8 cellular contexts compared by ENCODE assay signal in the genomic region with DNA sequence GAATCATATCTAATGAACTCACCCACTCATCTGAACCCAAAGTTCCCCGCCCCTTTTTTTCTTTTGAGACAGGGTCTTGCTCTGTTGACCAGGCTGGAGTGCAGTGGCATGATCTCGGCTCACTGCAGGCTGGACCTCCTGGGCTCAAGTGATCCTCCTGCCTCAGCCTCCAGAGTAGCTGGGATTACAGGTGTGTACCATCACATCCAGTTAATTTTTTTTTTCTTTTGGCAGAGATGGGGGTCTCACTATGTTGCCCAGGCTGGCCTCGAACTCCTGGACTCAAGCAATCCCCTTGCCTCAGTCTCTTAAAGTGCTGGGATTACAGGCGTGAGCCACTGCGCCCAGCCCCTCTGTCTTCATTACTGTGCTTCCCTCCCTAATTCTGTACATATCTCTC. TPM values are rescaled to one million over a fixed set of nuclear protein-coding genes. Genes with fewer than 3 reads are reported as not detected.
DNase-seq lines count a peak whose midpoint lies in the region; ATAC-seq, FAIRE-seq and TF ChIP-seq lines count a peak whose summit lies in the region.
"Not testable (repeated sequence)": the region's sequence is repeated elsewhere in the genome, so short reads cannot be mapped to it uniquely, and the experiment has no call there.

No MANE protein-coding gene starts in this region.

- not testable (repeated sequence) for DNase-seq in Caco-2; WTC11 (ENCODE audit: low spot score); activated T-cell treated with anti-CD3 and anti-CD28 coated beads, Interleukin-2, amount 50 U/mL, for 72 hours; K562 (ENCODE audit: extremely low read depth in 1 of 4, low spot score in 3 of 4); HepG2 (ENCODE audit: low spot score); neural progenitor cell (ENCODE audit: low spot score); stomach

- TF ChIP-seq RAD21 in K562 (CRISPR knock-in tag; conservative IDR thresholded peaks at IDR 0.05 in 1 of 2, IDR thresholded peaks at IDR 0.05 in 1 of 2); HepG2 (CRISPR knock-in tag; IDR thresholded peaks at IDR 0.05): not testable (repeated sequence)

- peaks cover 57% of the 10 kb centered on the region for H3K36me3 Mint-ChIP-seq in Caco-2 (ENCODE audit: insufficient read depth, unreplicated experiment)
- not testable (repeated sequence) for H3K36me3 Mint-ChIP-seq in WTC11
- H3K36me3 Mint-ChIP-seq in activated T-cell treated with anti-CD3 and anti-CD28 coated beads, Interleukin-2, amount 50 U/mL, for 72 hours (ENCODE audit: insufficient read depth in 2 of 2): peaks cover 22 to 27% of the 10 kb centered on the region in 2 donors
- peaks cover 28% of the 10 kb centered on the region for H3K36me3 Mint-ChIP-seq in neural progenitor cell

- not testable (repeated sequence) for BruUV-seq in Caco-2 (replicated peaks; lab: Mats Ljungman, UMichigan); K562 (replicated peaks; lab: Mats Ljungman, UMichigan); HepG2 (replicated peaks; lab: Mats Ljungman, UMichigan)

- not testable (repeated sequence) for H3K27ac ChIP-seq in OCI-LY3 (ENCODE audit: low read length); K562 (ENCODE audit: extremely low read depth, low read depth, low read length); HepG2 (ENCODE audit: extremely low read length, insufficient read depth, low read length); neural progenitor cell
- peak overlapping the region in 3 of 5 donors; percentile 7 to 95 (median 93) for H3K27ac ChIP-seq in stomach

- H3K79me2 ChIP-seq in OCI-LY3 (ENCODE audit: low read length) (peaks cover 60% of the 10 kb centered on the region), K562 (ENCODE audit: control insufficient read depth, insufficient read depth, low read length) (peaks cover 62% of the 10 kb centered on the region), neural progenitor cell (ENCODE audit: low read depth) (peaks cover 27% of the 10 kb centered on the region)
- not testable (repeated sequence) for H3K79me2 ChIP-seq in HepG2 (ENCODE audit: insufficient read depth, low read length)

- not testable (repeated sequence) for H3K27me3 Mint-ChIP-seq in Caco-2 (ENCODE audit: insufficient read depth, unreplicated experiment); WTC11 (ENCODE audit: low read depth); activated T-cell treated with anti-CD3 and anti-CD28 coated beads, Interleukin-2, amount 50 U/mL, for 72 hours (ENCODE audit: low read depth)
- H3K27me3 Mint-ChIP-seq in neural progenitor cell (ENCODE audit: insufficient read depth, low read depth): peaks cover 14% of the 10 kb centered on the region

- TF ChIP-seq CTCF in Caco-2 (IDR thresholded peaks at IDR 0.05; ENCODE audit: insufficient read depth in 1 of 2, low read depth in 1 of 2, low read length in 1 of 2, severe bottlenecking in 1 of 2, unreplicated experiment in 1 of 2); OCI-LY3 (IDR thresholded peaks at IDR 0.05; ENCODE audit: low read depth, low read length); WTC11 (IDR thresholded peaks at IDR 0.05); K562 (IDR thresholded peaks at IDR 0.05 in 2 of 3, conservative IDR thresholded peaks at IDR 0.05 in 1 of 3; ENCODE audit: insufficient read depth in 2 of 3, low read depth in 1 of 3, low read length in 3 of 3); HepG2 (CRISPR knock-in tag; IDR thresholded peaks at IDR 0.05); neural progenitor cell (IDR thresholded peaks at IDR 0.05); stomach (IDR thresholded peaks at IDR 0.05): not testable (repeated sequence)

- H3K27ac Mint-ChIP-seq in Caco-2 (ENCODE audit: unreplicated experiment): peak overlapping the region; percentile 92
- H3K27ac Mint-ChIP-seq in WTC11, neural progenitor cell: not testable (repeated sequence)
- H3K27ac Mint-ChIP-seq in activated T-cell treated with anti-CD3 and anti-CD28 coated beads, Interleukin-2, amount 50 U/mL, for 72 hours: peak overlapping the region; percentile 24

- TF ChIP-seq EP300 in K562 (IDR thresholded peaks at IDR 0.05; ENCODE audit: low read length); HepG2 (IDR thresholded peaks at IDR 0.05; ENCODE audit: low read depth in 2 of 2, low read length in 2 of 2); HepG2 (CRISPR knock-in tag; IDR thresholded peaks at IDR 0.05; ENCODE audit: borderline replicate concordance); stomach (IDR thresholded peaks at IDR 0.05): not testable (repeated sequence)

- peaks cover 40% of the 10 kb centered on the region for H3F3A ChIP-seq in neural progenitor cell (ENCODE audit: low read depth)

- not testable (repeated sequence) for ATAC-seq in WTC11; activated T-cell treated with anti-CD3 and anti-CD28 coated beads, Interleukin-2, amount 50 U/mL, for 72 hours (replicated peaks in 1 of 2); K562; HepG2

- not testable (repeated sequence) for H3K9ac ChIP-seq in OCI-LY3 (ENCODE audit: low read length); HepG2 (ENCODE audit: insufficient read depth, low read depth, low read length); neural progenitor cell
- 0 out of 4 replicates have a peak overlapping the region, but pooled peaks of 1 of the 2 experiments have one; percentile 24 for H3K9ac ChIP-seq in K562 (ENCODE audit: insufficient read depth in 1 of 2, low read depth in 2 of 2, low read length in 2 of 2)

- not testable (repeated sequence) for H3K27me3 ChIP-seq in Caco-2 (replicated peaks; ENCODE audit: control insufficient read depth, insufficient read depth, low read length); OCI-LY3 (ENCODE audit: low read depth, low read length); K562 (ENCODE audit: control insufficient read depth in 2 of 2, insufficient read depth in 2 of 2, low read length in 2 of 2); HepG2 (ENCODE audit: control insufficient read depth in 1 of 2, insufficient read depth in 2 of 2, low read length in 2 of 2); neural progenitor cell; stomach

- POLR2A ChIA-PET in Caco-2 (lab: Charles Lee); HepG2 (lab: Yijun Ruan, JAX): not testable (repeated sequence)
- POLR2A ChIA-PET in WTC11 (lab: Charles Lee) (interaction anchor here (0.7 kb wide), 2 partner anchors 19 to 33 kb away, joined by 5 to 9 read pairs; no protein-coding TSS in a partner anchor), K562 (lab: Yijun Ruan, JAX) (interaction anchor here (0.6 to 1.4 kb wide), 2 partner anchors 17 to 632 kb away, joined by 3 to 4 read pairs; no protein-coding TSS in a partner anchor)

- H3K9me3 ChIP-seq in Caco-2: peaks cover 35% of the 10 kb centered on the region
- not testable (repeated sequence) for H3K9me3 ChIP-seq in OCI-LY3 (ENCODE audit: insufficient read depth, low read length); K562 (replicated peaks; ENCODE audit: control insufficient read depth, insufficient read depth, low read depth, low read length); HepG2 (ENCODE audit: low read length); neural progenitor cell (ENCODE audit: low read depth); stomach

- in situ Hi-C loops in K562 (cut with MboI); HepG2 (cut with HindIII; ENCODE audit: extremely low pct_ligation_motif_present, low pct_unique_long_range_greater_than_20kb): not testable (repeated sequence)

- not testable (repeated sequence) for H2AFZ ChIP-seq in OCI-LY3 (ENCODE audit: low read depth, low read length); K562 (ENCODE audit: low read depth, low read length); HepG2 (ENCODE audit: low read length); neural progenitor cell (replicated peaks)

- H3K4me2 ChIP-seq in OCI-LY3 (ENCODE audit: low read length): peak overlapping the region; percentile 65
- H3K4me2 ChIP-seq in K562 (ENCODE audit: insufficient read depth, low read length): peak overlapping the region; percentile 87
- H3K4me2 ChIP-seq in HepG2 (ENCODE audit: low read depth, low read length): not testable (repeated sequence)
- H3K4me2 ChIP-seq in neural progenitor cell: peak overlapping the region; percentile 79

- CTCF ChIA-PET in Caco-2 (lab: Charles Lee); WTC11 (lab: Charles Lee); K562 (lab: Yijun Ruan, JAX; ENCODE audit: low intra/inter-chr PET ratio); HepG2 (lab: Yijun Ruan, JAX; ENCODE audit: low intra/inter-chr PET ratio, low total read pairs): not testable (repeated sequence)

- intact Hi-C loops in Caco-2 (cut with micrococcal nuclease; ENCODE audit: unreplicated experiment); K562 (cut with micrococcal nuclease); HepG2 (cut with micrococcal nuclease; ENCODE audit: unreplicated experiment); stomach (cut with DNase I; ENCODE audit: low total_unique reads): not testable (repeated sequence)

- 37% methylated on average over 5 of the region's 5 CpGs for WGBS in K562 (ENCODE audit: insufficient coverage, low coverage, missing lambda C conversion rate)
- 93% methylated on average over 5 of the region's 5 CpGs for WGBS in HepG2 (ENCODE audit: low lambda C conversion rate)
- WGBS in stomach, 5 donors: 43 to 54% (median 54%) methylated on average over 5 of the region's 5 CpGs

- H3K4me3 Mint-ChIP-seq in Caco-2 (ENCODE audit: unreplicated experiment) (peak overlapping the region; percentile 96), WTC11 (peak overlapping the region; percentile 94), neural progenitor cell (peak overlapping the region; percentile 90)
- H3K4me3 Mint-ChIP-seq in activated T-cell treated with anti-CD3 and anti-CD28 coated beads, Interleukin-2, amount 50 U/mL, for 72 hours: peak overlapping the region; percentile 96

- not testable (repeated sequence) for H4K20me1 ChIP-seq in OCI-LY3 (ENCODE audit: insufficient read depth, low read length); K562 (replicated peaks; ENCODE audit: control insufficient read depth, insufficient read depth, low read length); HepG2 (ENCODE audit: insufficient read depth, low read length); neural progenitor cell (ENCODE audit: low read depth)

- not testable (repeated sequence) for TF ChIP-seq POLR2A in K562 (conservative IDR thresholded peaks at IDR 0.05); HepG2 (IDR thresholded peaks at IDR 0.05; ENCODE audit: insufficient read depth in 1 of 2, low read depth in 2 of 2, low read length in 2 of 2); stomach (IDR thresholded peaks at IDR 0.05)

- FAIRE-seq in K562 (lab: Jason Lieb, UNC); HepG2 (lab: Jason Lieb, UNC): not testable (repeated sequence)

- H3K36me3 ChIP-seq in Caco-2 (ENCODE audit: control insufficient read depth, insufficient read depth, low read length); HepG2 (replicated peaks in 1 of 2; ENCODE audit: control insufficient read depth in 1 of 2, insufficient read depth in 2 of 2, low read length in 2 of 2); neural progenitor cell: not testable (repeated sequence)
- H3K36me3 ChIP-seq in OCI-LY3 (replicated peaks; ENCODE audit: low read depth, low read length): peaks cover 22% of the 10 kb centered on the region
- peaks cover 18% of the 10 kb centered on the region; the same call in 2 of the 3 replicates for H3K36me3 ChIP-seq in K562 (ENCODE audit: control insufficient read depth, insufficient read depth, low read length)
- peaks cover 0 to 11% (median 3%) of the 10 kb centered on the region in 4 donors for H3K36me3 ChIP-seq in stomach

- H3K4me1 Mint-ChIP-seq in Caco-2 (ENCODE audit: low read depth, unreplicated experiment) (peaks cover 28% of the 10 kb centered on the region), WTC11 (peaks cover 40% of the 10 kb centered on the region), neural progenitor cell (peaks cover 10% of the 10 kb centered on the region)
- H3K4me1 Mint-ChIP-seq in activated T-cell treated with anti-CD3 and anti-CD28 coated beads, Interleukin-2, amount 50 U/mL, for 72 hours (ENCODE audit: low read depth): peaks cover 32% of the 10 kb centered on the region

- not testable (repeated sequence) for H3K4me3 ChIP-seq in Caco-2 (ENCODE audit: low read depth, low read length); HepG2 (replicated peaks in 1 of 3; ENCODE audit: insufficient read depth in 1 of 3, low read depth in 2 of 3, low read length in 3 of 3); neural progenitor cell
- peak overlapping the region; percentile 84; the same call in 1 of the 2 replicates for H3K4me3 ChIP-seq in OCI-LY3 (ENCODE audit: low read length)
- peak overlapping the region; percentile 95 for H3K4me3 ChIP-seq in K562
- H3K4me3 ChIP-seq in stomach: peak overlapping the region; percentile 70 to 80 (median 80)

- H3K4me1 ChIP-seq in Caco-2 (peaks cover 45% of the 10 kb centered on the region), OCI-LY3 (ENCODE audit: low read length) (peaks cover 39% of the 10 kb centered on the region), K562 (replicated peaks in 1 of 2; ENCODE audit: control insufficient read depth in 2 of 2, insufficient read depth in 2 of 2, low read length in 2 of 2) (peaks cover 28 to 41% of the 10 kb centered on the region in 2 experiments), HepG2 (ENCODE audit: insufficient read depth, low read length) (peaks cover 57% of the 10 kb centered on the region), neural progenitor cell (peaks cover 11% of the 10 kb centered on the region), stomach (peaks cover 16 to 69% (median 62%) of the 10 kb centered on the region in 4 donors)

- H3K9me3 Mint-ChIP-seq in Caco-2 (ENCODE audit: unreplicated experiment) (peaks cover 14% of the 10 kb centered on the region), neural progenitor cell (peaks cover 36% of the 10 kb centered on the region)
- H3K9me3 Mint-ChIP-seq in WTC11; activated T-cell treated with anti-CD3 and anti-CD28 coated beads, Interleukin-2, amount 50 U/mL, for 72 hours: not testable (repeated sequence)

- not testable (repeated sequence) for H3K9me1 ChIP-seq in K562 (ENCODE audit: control insufficient read depth, insufficient read depth, low read length)

RNA-seq across cellular contexts. Expression of a gene that starts 17.7 kb away (rescaled TPM):
- total RNA-seq in Caco-2 (2022) (7.3 and 9.0 TPM in 2 replicates), WTC11 (2021) (7.6 to 9.8 TPM (median 7.8 TPM) in 3 replicates), K562 (2014; rRNA removed) (6.9 and 8.9 TPM in 2 replicates), K562 (2014; rRNA removed; fragmentation: Illumina TruSeq; extraction: Trizol) (13.3 and 15.5 TPM in 2 replicates), K562 (2015; rRNA removed; fragmentation: Illumina TruSeq; extraction: Trizol) (12.1 TPM in 2 replicates), K562 (2021) (8.3 and 10.7 TPM in 2 replicates), HepG2 (2016; rRNA removed; fragmentation: Illumina TruSeq; extraction: Trizol) (7.6 and 10.4 TPM in 2 replicates), neural progenitor cell (ENCODE audit: low replicate concordance) (8.9 and 11.6 TPM in 2 replicates), stomach (10 to 100 TPM in 2 of 5 donors, 1 to 10 TPM in 2, under 1 TPM in 1; 0.29 to 13.4 (median 9.3) TPM)
- 1 to 10 TPM; 5.9 to 8.0 TPM for total RNA-seq in activated T-cell treated with anti-CD3 and anti-CD28 coated beads, Interleukin-2, amount 50 U/mL, for 72 hours
- total RNA-seq in K562 (2011; cell fraction: chromatin; rRNA removed; ENCODE audit: low replicate concordance): 11.0 and 36.0 TPM in 2 replicates
- total RNA-seq in K562 (2011; cell fraction: nucleolus; rRNA removed): 7.5 and 10.3 TPM in 2 replicates
- 12.6 and 13.6 TPM in 2 replicates for total RNA-seq in K562 (2011; cell fraction: nucleoplasm; rRNA removed)
- polyA plus RNA-seq in K562 (2011; rRNA removed) (9.6 and 12.5 TPM in 2 replicates), K562 (2014; fragmentation: Illumina TruSeq; extraction: Trizol) (9.9 and 10.1 TPM in 2 replicates), K562 (2014; fragmentation: Nextera tagmentation; extraction: Ambion mirVana) (1 to 10 TPM; 1.6 to 2.7 TPM), K562 (2014; rRNA removed) (4.5 and 5.9 TPM in 2 replicates), HepG2 (2011; rRNA removed) (1.7 TPM in 2 replicates), stomach (1 to 10 TPM; 2.6 to 5.7 (median 3.9) TPM)
- polyA plus RNA-seq in K562 (2011; cell fraction: cytosol; rRNA removed): 2.2 and 4.6 TPM in 2 replicates
- 7.9 and 8.3 TPM in 2 replicates for polyA plus RNA-seq in K562 (2011; cell fraction: nucleus; rRNA removed)
- 7.5 and 8.1 TPM in 2 replicates for polyA plus RNA-seq in K562 (2012)
- 40.2 and 44.6 TPM in 2 replicates for polyA minus RNA-seq in K562 (2011; rRNA and poly(A)+ RNA removed)
- polyA minus RNA-seq in K562 (2011; cell fraction: cytosol; rRNA and poly(A)+ RNA removed): 10.2 and 14.1 TPM in 2 replicates
- polyA minus RNA-seq in K562 (2011; cell fraction: nucleus; rRNA and poly(A)+ RNA removed): 7.1 and 13.7 TPM in 2 replicates
- total RNA-seq in HepG2 (2016; cell fraction: cytosol; rRNA removed; fragmentation: Illumina TruSeq; extraction: Trizol; ENCODE audit: low read depth): 0.51 and 1.5 TPM in 2 replicates
- total RNA-seq in HepG2 (2016; cell fraction: insoluble cytoplasmic fraction; rRNA removed; fragmentation: Illumina TruSeq; extraction: Trizol): 6.1 and 9.5 TPM in 2 replicates
- total RNA-seq in HepG2 (2016; cell fraction: membrane; rRNA removed; fragmentation: Illumina TruSeq; extraction: Trizol): 2.8 and 3.0 TPM in 2 replicates
- 5.6 and 6.6 TPM in 2 replicates for total RNA-seq in HepG2 (2016; cell fraction: nucleus; rRNA removed; fragmentation: Illumina TruSeq; extraction: Trizol)
- 0.59 and 1.1 TPM in 2 replicates for polyA plus RNA-seq in HepG2 (2011; cell fraction: cytosol; rRNA removed)
- polyA plus RNA-seq in HepG2 (2011; cell fraction: nucleus; rRNA removed): 1.6 and 2.7 TPM in 2 replicates
- polyA plus RNA-seq in HepG2 (2012): 2.5 and 3.0 TPM in 2 replicates
- 0.15 and 0.21 TPM in 2 replicates for polyA plus RNA-seq in HepG2 (2016; cell fraction: cytosol; fragmentation: Illumina TruSeq; extraction: Trizol; ENCODE audit: low read depth)
- polyA plus RNA-seq in HepG2 (2016; cell fraction: insoluble cytoplasmic fraction; fragmentation: Illumina TruSeq; extraction: Trizol; ENCODE audit: low read depth): 4.2 and 4.7 TPM in 2 replicates
- 0.56 and 0.72 TPM in 2 replicates for polyA plus RNA-seq in HepG2 (2016; cell fraction: membrane; fragmentation: Illumina TruSeq; extraction: Trizol; ENCODE audit: low read depth)
- 7.9 and 10.0 TPM in 2 replicates for polyA plus RNA-seq in HepG2 (2016; cell fraction: nucleus; fragmentation: Illumina TruSeq; extraction: Trizol; ENCODE audit: insufficient read depth, low read depth)
- 1.3 and 1.8 TPM in 2 replicates for polyA minus RNA-seq in HepG2 (2011; rRNA and poly(A)+ RNA removed; ENCODE audit: low replicate concordance)
- polyA minus RNA-seq in HepG2 (2011; cell fraction: cytosol; rRNA and poly(A)+ RNA removed): 2.3 and 2.8 TPM in 2 replicates
- 8.8 and 11.4 TPM in 2 replicates for polyA minus RNA-seq in HepG2 (2011; cell fraction: nucleus; rRNA and poly(A)+ RNA removed)

RNA-seq across cellular contexts. Expression of a gene that starts 21.8 kb away (rescaled TPM):
- total RNA-seq in Caco-2 (2022) (8.8 and 11.5 TPM in 2 replicates), WTC11 (2021) (10.8 to 15.3 TPM (median 12.4 TPM) in 3 replicates), K562 (2014; rRNA removed) (10.7 and 11.3 TPM in 2 replicates), K562 (2014; rRNA removed; fragmentation: Illumina TruSeq; extraction: Trizol) (23.4 and 24.0 TPM in 2 replicates), K562 (2015; rRNA removed; fragmentation: Illumina TruSeq; extraction: Trizol) (19.3 and 23.3 TPM in 2 replicates), K562 (2021) (12.0 and 15.5 TPM in 2 replicates), HepG2 (2016; rRNA removed; fragmentation: Illumina TruSeq; extraction: Trizol) (14.1 and 23.1 TPM in 2 replicates), neural progenitor cell (ENCODE audit: low replicate concordance) (22.9 and 27.7 TPM in 2 replicates), stomach (10 to 100 TPM in 4 of 5 donors, 1 to 10 TPM in 1; 2.9 to 41.4 (median 16.9) TPM)
- total RNA-seq in activated T-cell treated with anti-CD3 and anti-CD28 coated beads, Interleukin-2, amount 50 U/mL, for 72 hours: 10 to 100 TPM; 12.0 to 16.2 TPM
- total RNA-seq in K562 (2011; cell fraction: chromatin; rRNA removed; ENCODE audit: low replicate concordance): 30.0 and 80.9 TPM in 2 replicates
- total RNA-seq in K562 (2011; cell fraction: nucleolus; rRNA removed): 20.5 and 22.0 TPM in 2 replicates
- total RNA-seq in K562 (2011; cell fraction: nucleoplasm; rRNA removed): 27.3 and 32.6 TPM in 2 replicates
- polyA plus RNA-seq in K562 (2011; rRNA removed) (18.0 and 18.8 TPM in 2 replicates), K562 (2014; fragmentation: Illumina TruSeq; extraction: Trizol) (13.0 and 13.1 TPM in 2 replicates), K562 (2014; fragmentation: Nextera tagmentation; extraction: Ambion mirVana) (10 to 100 TPM; 11.1 to 17.0 TPM), K562 (2014; rRNA removed) (6.6 and 8.6 TPM in 2 replicates), HepG2 (2011; rRNA removed) (5.2 and 6.5 TPM in 2 replicates), stomach (1 to 10 TPM; 3.2 to 4.0 (median 3.8) TPM)
- polyA plus RNA-seq in K562 (2011; cell fraction: cytosol; rRNA removed): 4.3 and 9.0 TPM in 2 replicates
- polyA plus RNA-seq in K562 (2011; cell fraction: nucleus; rRNA removed): 11.3 and 15.3 TPM in 2 replicates
- 7.6 and 7.8 TPM in 2 replicates for polyA plus RNA-seq in K562 (2012)
- polyA minus RNA-seq in K562 (2011; rRNA and poly(A)+ RNA removed): 30.0 and 35.9 TPM in 2 replicates
- polyA minus RNA-seq in K562 (2011; cell fraction: cytosol; rRNA and poly(A)+ RNA removed): 12.1 and 19.6 TPM in 2 replicates
- polyA minus RNA-seq in K562 (2011; cell fraction: nucleus; rRNA and poly(A)+ RNA removed): 8.2 and 20.2 TPM in 2 replicates
- 2.5 and 3.3 TPM in 2 replicates for total RNA-seq in HepG2 (2016; cell fraction: cytosol; rRNA removed; fragmentation: Illumina TruSeq; extraction: Trizol; ENCODE audit: low read depth)
- total RNA-seq in HepG2 (2016; cell fraction: insoluble cytoplasmic fraction; rRNA removed; fragmentation: Illumina TruSeq; extraction: Trizol): 15.1 and 26.6 TPM in 2 replicates
- 6.9 and 9.8 TPM in 2 replicates for total RNA-seq in HepG2 (2016; cell fraction: membrane; rRNA removed; fragmentation: Illumina TruSeq; extraction: Trizol)
- total RNA-seq in HepG2 (2016; cell fraction: nucleus; rRNA removed; fragmentation: Illumina TruSeq; extraction: Trizol): 9.8 and 11.9 TPM in 2 replicates
- 3.0 and 5.7 TPM in 2 replicates for polyA plus RNA-seq in HepG2 (2011; cell fraction: cytosol; rRNA removed)
- polyA plus RNA-seq in HepG2 (2011; cell fraction: nucleus; rRNA removed): 4.4 and 6.1 TPM in 2 replicates
- 6.0 and 8.5 TPM in 2 replicates for polyA plus RNA-seq in HepG2 (2012)
- polyA plus RNA-seq in HepG2 (2016; cell fraction: cytosol; fragmentation: Illumina TruSeq; extraction: Trizol; ENCODE audit: low read depth): 0.46 TPM in 2 replicates
- 10.2 and 10.9 TPM in 2 replicates for polyA plus RNA-seq in HepG2 (2016; cell fraction: insoluble cytoplasmic fraction; fragmentation: Illumina TruSeq; extraction: Trizol; ENCODE audit: low read depth)
- 1.1 and 1.4 TPM in 2 replicates for polyA plus RNA-seq in HepG2 (2016; cell fraction: membrane; fragmentation: Illumina TruSeq; extraction: Trizol; ENCODE audit: low read depth)
- 8.3 and 9.0 TPM in 2 replicates for polyA plus RNA-seq in HepG2 (2016; cell fraction: nucleus; fragmentation: Illumina TruSeq; extraction: Trizol; ENCODE audit: insufficient read depth, low read depth)
- 2.0 and 3.8 TPM in 2 replicates for polyA minus RNA-seq in HepG2 (2011; rRNA and poly(A)+ RNA removed; ENCODE audit: low replicate concordance)
- 7.4 and 11.6 TPM in 2 replicates for polyA minus RNA-seq in HepG2 (2011; cell fraction: cytosol; rRNA and poly(A)+ RNA removed)
- 11.7 and 18.5 TPM in 2 replicates for polyA minus RNA-seq in HepG2 (2011; cell fraction: nucleus; rRNA and poly(A)+ RNA removed)

RNA-seq across cellular contexts. Expression of a gene that starts 43.5 kb away (rescaled TPM):
- total RNA-seq in Caco-2 (2022) (14.7 and 15.5 TPM in 2 replicates), WTC11 (2021) (23.7 to 25.4 TPM (median 23.8 TPM) in 3 replicates), K562 (2014; rRNA removed) (7.7 and 8.3 TPM in 2 replicates), K562 (2014; rRNA removed; fragmentation: Illumina TruSeq; extraction: Trizol) (14.6 and 16.1 TPM in 2 replicates), K562 (2015; rRNA removed; fragmentation: Illumina TruSeq; extraction: Trizol) (11.4 and 11.7 TPM in 2 replicates), K562 (2021) (11.9 and 14.2 TPM in 2 replicates), HepG2 (2016; rRNA removed; fragmentation: Illumina TruSeq; extraction: Trizol) (0.49 and 1.3 TPM in 2 replicates), neural progenitor cell (ENCODE audit: low replicate concordance) (30.1 and 35.5 TPM in 2 replicates), stomach (10 to 100 TPM in 4 of 5 donors, not detected in 1; 23.5 to 94.6 (median 33.2) TPM)
- 10 to 100 TPM in 1 of 2 donors, 1 to 10 TPM in 1; 9.9 to 13.0 TPM for total RNA-seq in activated T-cell treated with anti-CD3 and anti-CD28 coated beads, Interleukin-2, amount 50 U/mL, for 72 hours
- 55.5 and 61.4 TPM in 2 replicates for total RNA-seq in K562 (2011; cell fraction: chromatin; rRNA removed; ENCODE audit: low replicate concordance)
- 37.0 and 39.7 TPM in 2 replicates for total RNA-seq in K562 (2011; cell fraction: nucleolus; rRNA removed)
- total RNA-seq in K562 (2011; cell fraction: nucleoplasm; rRNA removed): 68.2 and 105 TPM in 2 replicates
- polyA plus RNA-seq in K562 (2011; rRNA removed) (25.4 and 25.6 TPM in 2 replicates), K562 (2014; fragmentation: Illumina TruSeq; extraction: Trizol) (8.3 and 11.4 TPM in 2 replicates), K562 (2014; fragmentation: Nextera tagmentation; extraction: Ambion mirVana) (1 to 10 TPM; 5.4 to 6.5 TPM), K562 (2014; rRNA removed) (11.0 and 15.6 TPM in 2 replicates), HepG2 (2011; rRNA removed) (0.05 TPM in 1 of 2 replicates, not detected in the other), stomach (1 to 10 TPM in 2 of 3 donors, not detected in 1; 3.0 to 3.7 TPM)
- polyA plus RNA-seq in K562 (2011; cell fraction: cytosol; rRNA removed): 17.0 and 19.1 TPM in 2 replicates
- 30.1 and 33.0 TPM in 2 replicates for polyA plus RNA-seq in K562 (2011; cell fraction: nucleus; rRNA removed)
- polyA plus RNA-seq in K562 (2012): 6.8 and 8.5 TPM in 2 replicates
- polyA minus RNA-seq in K562 (2011; rRNA and poly(A)+ RNA removed): 12.1 and 14.5 TPM in 2 replicates
- 8.3 and 17.6 TPM in 2 replicates for polyA minus RNA-seq in K562 (2011; cell fraction: cytosol; rRNA and poly(A)+ RNA removed)
- polyA minus RNA-seq in K562 (2011; cell fraction: nucleus; rRNA and poly(A)+ RNA removed): 12.3 and 13.2 TPM in 2 replicates
- total RNA-seq in HepG2 (2016; cell fraction: cytosol; rRNA removed; fragmentation: Illumina TruSeq; extraction: Trizol; ENCODE audit: low read depth): 0.71 TPM in 1 of 2 replicates, not detected in the other
- total RNA-seq in HepG2 (2016; cell fraction: insoluble cytoplasmic fraction; rRNA removed; fragmentation: Illumina TruSeq; extraction: Trizol): 0.76 and 0.85 TPM in 2 replicates
- total RNA-seq in HepG2 (2016; cell fraction: membrane; rRNA removed; fragmentation: Illumina TruSeq; extraction: Trizol): not detected in 2 replicates
- total RNA-seq in HepG2 (2016; cell fraction: nucleus; rRNA removed; fragmentation: Illumina TruSeq; extraction: Trizol): 0.91 and 1.1 TPM in 2 replicates
- not detected in 2 replicates for polyA plus RNA-seq in HepG2 (2011; cell fraction: cytosol; rRNA removed)
- not detected in 2 replicates for polyA plus RNA-seq in HepG2 (2011; cell fraction: nucleus; rRNA removed)
- polyA plus RNA-seq in HepG2 (2012): not detected in 2 replicates
- polyA plus RNA-seq in HepG2 (2016; cell fraction: cytosol; fragmentation: Illumina TruSeq; extraction: Trizol; ENCODE audit: low read depth): not detected in 2 replicates
- 0.43 TPM in 1 of 2 replicates, not detected in the other for polyA plus RNA-seq in HepG2 (2016; cell fraction: insoluble cytoplasmic fraction; fragmentation: Illumina TruSeq; extraction: Trizol; ENCODE audit: low read depth)
- 0.29 and 0.37 TPM in 2 replicates for polyA plus RNA-seq in HepG2 (2016; cell fraction: membrane; fragmentation: Illumina TruSeq; extraction: Trizol; ENCODE audit: low read depth)
- 0.98 and 1.1 TPM in 2 replicates for polyA plus RNA-seq in HepG2 (2016; cell fraction: nucleus; fragmentation: Illumina TruSeq; extraction: Trizol; ENCODE audit: insufficient read depth, low read depth)
- polyA minus RNA-seq in HepG2 (2011; rRNA and poly(A)+ RNA removed; ENCODE audit: low replicate concordance): 15.4 TPM in 1 of 2 replicates, not detected in the other
- not detected in 2 replicates for polyA minus RNA-seq in HepG2 (2011; cell fraction: cytosol; rRNA and poly(A)+ RNA removed)
- polyA minus RNA-seq in HepG2 (2011; cell fraction: nucleus; rRNA and poly(A)+ RNA removed): not detected in 2 replicates
